Comparison of ENCODE assay signal across 9 cellular contexts in the genomic region with DNA sequence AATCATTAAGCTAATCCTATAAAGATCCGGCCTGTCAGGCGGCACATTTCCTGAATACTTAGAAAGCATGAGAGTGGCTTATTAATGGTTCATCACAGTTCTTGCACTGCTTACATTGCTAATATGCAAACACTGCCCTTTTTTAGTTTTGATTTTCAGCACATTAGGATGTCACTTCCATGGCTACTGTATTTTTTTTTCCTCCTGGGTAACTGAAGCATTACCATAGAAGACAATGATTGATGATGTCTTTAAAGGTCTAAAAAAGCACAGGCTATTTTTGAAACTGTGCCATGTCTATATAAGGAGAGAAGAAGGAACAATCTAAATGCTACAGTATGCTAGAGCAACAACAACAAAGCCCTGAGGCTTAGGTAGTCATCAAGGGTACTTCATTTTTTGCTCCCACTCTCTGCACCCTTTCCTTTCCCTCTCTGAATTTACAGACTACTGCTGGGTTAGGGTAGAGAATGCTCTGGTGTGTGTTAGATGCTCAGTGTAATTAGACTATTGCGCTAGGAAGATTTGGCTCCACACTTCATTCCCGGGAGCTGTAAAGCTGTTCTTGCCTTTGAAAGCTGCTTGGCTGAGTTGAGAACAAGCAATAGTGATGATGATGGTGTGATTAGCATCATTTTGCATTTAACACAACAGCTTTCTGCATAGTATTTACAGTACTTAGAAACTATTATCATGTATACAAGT.
DNase-seq lines count a peak whose midpoint lies in the region; ATAC-seq and TF ChIP-seq lines count a peak whose summit lies in the region.
"Had no signal": no experiment of that assay in that cellular context is flagged by ENCODE, and none has a peak within 500 bp of the region (broad histone marks: within the 10 kb centered on the region; RNA-seq: fewer than 3 reads in every experiment).

No MANE protein-coding gene starts in this region.

- H3K4me1 ChIP-seq in tibial artery, result no peaks in the 10 kb centered on the region

- no peaks in the 10 kb centered on the region for H3K36me3 ChIP-seq in tibial artery

- intact Hi-C loops in tibial artery (cut with DNase I; ENCODE audit: low total_unique reads), result no loop called here

- no peak overlapping the region for H3K27ac ChIP-seq in tibial artery
- H3K27ac ChIP-seq: KMS-11 had no signal

- peak; percentile 22 for ATAC-seq in GM18519 (IDR thresholded peaks at IDR 0.05; ENCODE audit: low FRiP score, unreplicated experiment)
- ATAC-seq in HG02759 (IDR thresholded peaks at IDR 0.05; ENCODE audit: unreplicated experiment), result peak; percentile 23

- no peaks in the 10 kb centered on the region for H3K9me3 ChIP-seq in tibial artery

- H3K27me3 ChIP-seq in tibial artery, result no peaks in the 10 kb centered on the region

- TF ChIP-seq CTCF in tibial artery (IDR thresholded peaks at IDR 0.05), result no peak

- no peak overlapping the region for H3K4me3 ChIP-seq in tibial artery

- DNase-seq in NCI-H82 treated with DMSO at 0.1 percent for 48 hours (lab: John Stamatoyannopoulos, UW; ENCODE audit: unreplicated experiment) (peak; percentile 74), medulla oblongata (ENCODE audit: extremely low spot score) (peak; percentile 7), NK-92 (lab: John Stamatoyannopoulos, UW; ENCODE audit: unreplicated experiment) (no peak), tibial artery (no peak), DMS53 treated with DMSO at 0.1 percent for 48 hours (lab: John Stamatoyannopoulos, UW; ENCODE audit: unreplicated experiment) (no peak), COLO829 (ENCODE audit: low spot score) (no peak)

Comparison
In these comparisons a context has a peak if more than half of its experiments do, and no peak if none do; other contexts are left out.
1. DNase-seq: peak in NCI-H82 treated with DMSO at 0.1 percent for 48 hours (single experiment) and medulla oblongata (single experiment); none in NK-92 (single experiment), tibial artery (0 of 2), DMS53 treated with DMSO at 0.1 percent for 48 hours (single experiment) and COLO829 (single experiment).